In the genomic region with DNA sequence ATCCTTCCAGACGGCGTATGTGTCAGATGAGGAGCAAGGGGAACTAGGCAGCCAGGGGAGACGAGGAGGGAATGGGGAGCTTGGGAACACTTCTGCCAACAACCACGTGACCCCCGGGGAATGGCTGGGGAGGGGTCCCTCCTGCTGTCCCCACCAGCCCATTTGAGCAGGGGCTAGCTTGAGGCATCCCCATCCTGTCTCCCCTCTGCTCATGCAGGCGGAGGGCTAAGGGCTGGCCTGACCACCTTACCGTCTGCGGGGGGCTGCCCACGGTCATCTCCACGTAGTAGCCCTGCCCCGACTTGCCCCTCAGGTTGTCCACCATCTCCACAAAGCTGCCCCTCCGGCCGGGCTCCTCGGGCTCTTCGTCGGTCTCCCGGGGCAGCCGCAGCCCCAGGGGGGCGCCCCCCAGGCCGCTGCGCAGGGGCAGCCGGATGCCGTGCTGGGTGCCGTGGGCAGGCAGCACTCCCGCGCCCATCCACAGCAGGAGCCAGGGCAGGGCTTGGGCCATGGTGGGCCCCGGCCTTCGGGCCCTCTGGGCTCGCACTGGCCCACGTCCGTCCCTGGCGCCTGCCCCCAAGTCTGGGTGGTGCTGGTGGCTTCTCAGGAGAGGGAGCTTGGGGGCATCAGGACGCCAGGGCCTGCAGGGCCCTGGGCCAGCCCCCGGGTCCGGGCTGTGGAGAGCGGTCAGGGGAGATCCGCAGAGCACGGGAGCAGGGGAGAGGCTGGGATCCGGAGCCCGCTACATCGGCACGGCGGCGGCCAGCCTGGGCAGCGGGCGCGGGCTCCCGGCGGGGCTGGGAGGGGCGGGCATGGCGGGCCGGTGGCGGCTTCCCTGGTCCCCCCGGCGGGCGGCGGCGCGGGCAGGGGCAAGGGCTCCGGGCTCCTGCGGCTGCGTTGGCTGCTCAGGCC, we compare ENCODE assay signal across 8 cellular contexts. TPM values are rescaled to one million over a fixed set of nuclear protein-coding genes. Genes with fewer than 3 reads are reported as not detected.
DNase-seq lines count a peak whose midpoint lies in the region; ATAC-seq and TF ChIP-seq lines count a peak whose summit lies in the region.

No MANE protein-coding gene starts in this region.

- no peaks in the 10 kb centered on the region for H3K79me2 ChIP-seq in OCI-LY3 (ENCODE audit: low read length)

- H3K4me3 ChIP-seq in OCI-LY3 (ENCODE audit: low read length) (peak overlapping the region; percentile 74), lung (peak overlapping the region; percentile 87), thoracic aorta (peak overlapping the region; percentile 97)

- WGBS in lung, 2 donors = 1 to 2% methylated on average over 46 to 62 of the region's 62 CpGs

- H3K9ac ChIP-seq in OCI-LY3 (ENCODE audit: low read length) = peak overlapping the region; percentile 48; the same call in 1 of the 2 replicates

- peaks cover 16% of the 10 kb centered on the region for H3K27me3 ChIP-seq in OCI-LY3 (ENCODE audit: low read depth, low read length)
- H3K27me3 ChIP-seq in lung (ENCODE audit: control insufficient read depth, insufficient read depth) = no peaks in the 10 kb centered on the region
- no peaks in the 10 kb centered on the region for H3K27me3 ChIP-seq in thoracic aorta (replicated peaks; ENCODE audit: insufficient read depth)

- no peak overlapping the region for H3K27ac ChIP-seq in OCI-LY3 (ENCODE audit: low read length)
- peak overlapping the region; percentile 48 to 49 for H3K27ac ChIP-seq in lung (ENCODE audit: low read depth in 1 of 2, low read length in 1 of 2)
- peak overlapping the region; percentile 19 to 75 for H3K27ac ChIP-seq in thoracic aorta

- H2AFZ ChIP-seq in OCI-LY3 (ENCODE audit: low read depth, low read length) = no peak overlapping the region

- H3K4me2 ChIP-seq in OCI-LY3 (ENCODE audit: low read length) = peak overlapping the region; percentile 67

- H3K9me3 ChIP-seq in OCI-LY3 (ENCODE audit: insufficient read depth, low read length) (no peaks in the 10 kb centered on the region), lung (ENCODE audit: control insufficient read depth in 2 of 2, insufficient read depth in 1 of 2, low read length in 1 of 2) (no peaks in the 10 kb centered on the region), thoracic aorta (no peaks in the 10 kb centered on the region)

- H3K36me3 ChIP-seq in OCI-LY3 (replicated peaks; ENCODE audit: low read depth, low read length) (no peaks in the 10 kb centered on the region), lung (ENCODE audit: control insufficient read depth in 2 of 2, insufficient read depth in 2 of 2, low read length in 2 of 2) (no peaks in the 10 kb centered on the region), thoracic aorta (no peaks in the 10 kb centered on the region)

- no peaks in the 10 kb centered on the region for H4K20me1 ChIP-seq in OCI-LY3 (ENCODE audit: insufficient read depth, low read length)

- H3K4me1 ChIP-seq in OCI-LY3 (ENCODE audit: low read length) (0 out of 2 replicates have a peak, but pooled peaks cover 7% of the 10 kb centered on the region), lung (ENCODE audit: control insufficient read depth in 2 of 2, insufficient read depth in 2 of 2, low read length in 2 of 2) (peaks cover 0 to 16% of the 10 kb centered on the region in 2 donors), thoracic aorta (ENCODE audit: control insufficient read depth in 1 of 2, low read depth in 2 of 2) (peaks cover 24 to 39% of the 10 kb centered on the region in 2 donors)

- TF ChIP-seq CTCF in OCI-LY3 (IDR thresholded peaks at IDR 0.05; ENCODE audit: low read depth, low read length) (no peak), lung (IDR thresholded peaks at IDR 0.05; ENCODE audit: control extremely low read depth, extremely low read depth) (no peak), thoracic aorta (IDR thresholded peaks at IDR 0.05) (no peak)

- ATAC-seq in lung (ENCODE audit: insufficient read depth, low FRiP score) = peak; percentile 28
- ATAC-seq in thoracic aorta (ENCODE audit: insufficient number of reproducible peaks, low FRiP score, low read depth) = no peak

- peak; percentile 26 for DNase-seq in COLO668 (lab: John Stamatoyannopoulos, UW; ENCODE audit: unreplicated experiment)
- DNase-seq in central memory CD4-positive, alpha-beta T cell = peak; percentile 8
- no peak for DNase-seq in lung (ENCODE audit: low spot score)
- DNase-seq in thoracic aorta (ENCODE audit: low spot score) = no peak
- DNase-seq in GDM1 (lab: John Stamatoyannopoulos, UW) = no peak
- DNase-seq in NCI-H2081 treated with DMSO at 0.1 percent for 48 hours (lab: John Stamatoyannopoulos, UW) = no peak
- DNase-seq in NCI-H2171 (lab: John Stamatoyannopoulos, UW) = no peak

RNA-seq across cellular contexts. Expression of gene BACE1, which starts 0.5 kb away (rescaled TPM):
- 10 to 100 TPM; 18.6 to 30.7 TPM for total RNA-seq in lung
- polyA plus RNA-seq in lung = 1 to 10 TPM; 5.1 to 7.8 TPM
- total RNA-seq in thoracic aorta = 10 to 100 TPM; 37.2 to 67.3 TPM

RNA-seq across cellular contexts. Expression of gene CEP164, which starts 12.1 kb away (rescaled TPM):
- total RNA-seq in lung (10 to 100 TPM; 33.2 to 36.1 TPM), thoracic aorta (10 to 100 TPM; 27.9 to 53.4 TPM)
- polyA plus RNA-seq in lung = 10 to 100 TPM; 12.0 to 20.1 TPM

RNA-seq across cellular contexts. Expression of gene BACE1-AS, which starts 24.4 kb away (rescaled TPM):
- total RNA-seq in lung (1 to 10 TPM; 5.8 to 5.9 TPM), thoracic aorta (1 to 10 TPM; 5.8 to 7.8 TPM)
- polyA plus RNA-seq in lung = 1 to 10 TPM; 1.9 to 9.5 TPM

Comparison
In these comparisons a context has a peak if more than half of its experiments do, and no peak if none do; other contexts are left out.
1. DNase-seq: peak in COLO668 (single experiment) and central memory CD4-positive, alpha-beta T cell (single experiment); none in lung (single experiment), thoracic aorta (single experiment), GDM1 (single experiment), NCI-H2081 treated with DMSO at 0.1 percent for 48 hours (single experiment) and NCI-H2171 (single experiment).
2. Peak in every context shown above with its lines, with median percentiles within 50 percentile points of each other: H3K4me3 ChIP-seq.